8 cellular contexts compared by ENCODE assay signal in genomic region chr19:17404621-17405249, GRCh38. TPM values are rescaled to one million over a fixed set of nuclear protein-coding genes. Genes with fewer than 3 reads are reported as not detected.
A peak's percentile ranks its signal among the peaks of the same experiment; 100 is the strongest.
DNase-seq lines count a peak whose midpoint lies in the region; ATAC-seq, FAIRE-seq and TF ChIP-seq lines count a peak whose summit lies in the region.

No MANE protein-coding gene starts in this region.

- peak overlapping the region; percentile 65; the same call in 1 of the 2 replicates for H2AK5ac ChIP-seq in H1 (ENCODE audit: low read depth, low read length)

- TF ChIP-seq POLR2A in H1 (IDR thresholded peaks at IDR 0.05; ENCODE audit: control extremely low read depth in 1 of 2, low read depth in 2 of 2, low read length in 2 of 2): no peak

- POLR2A ChIA-PET in H1 (lab: Charles Lee; ENCODE audit: partially characterized antibody): interaction anchor here (0.6 to 4.9 kb wide), 20 partner anchors 8 to 351 kb away, joined by 3 to 44 read pairs (median 4); partner anchors contain the start of genes CCDC194, MVB12A and SLC27A1

- peaks cover 10% of the 10 kb centered on the region; the same call in 1 of the 2 replicates for H3K23me2 ChIP-seq in H1 (ENCODE audit: low read depth, low read length)

- H4K8ac ChIP-seq in H1 (ENCODE audit: extremely low read depth, insufficient read depth, low read length): peak overlapping the region; percentile 69

- no peak for TF ChIP-seq EP300 in H1 (IDR thresholded peaks at IDR 0.05; ENCODE audit: borderline replicate concordance in 1 of 2, low read depth in 2 of 2, low read length in 2 of 2)

- DNase-seq in H1 (ENCODE audit: low read depth in 1 of 2, low spot score in 2 of 2) (no peak), small intestine (no peak), GM19240 (ENCODE audit: insufficient read length, low spot score) (no peak), ACHN (no peak)

- CTCF ChIA-PET in H1 (lab: Charles Lee; ENCODE audit: partially characterized antibody): interaction anchor here (0.6 to 1.6 kb wide), 7 partner anchors 9 to 540 kb away, joined by 3 to 5 read pairs (median 4); no protein-coding TSS in a partner anchor

- peak overlapping the region; percentile 27 for H2BK120ac ChIP-seq in H1 (replicated peaks; ENCODE audit: low read depth, low read length)

- H3K56ac ChIP-seq in H1 (replicated peaks; ENCODE audit: insufficient read length, low read depth, low read length): peak overlapping the region; percentile 3

- H3K23ac ChIP-seq in H1 (ENCODE audit: insufficient read length): no peak overlapping the region

- H3K9me3 ChIP-seq in H1 (ENCODE audit: insufficient read depth in 2 of 2, low read depth in 1 of 2, low read length in 1 of 2) (no peaks in the 10 kb centered on the region), small intestine (ENCODE audit: control insufficient read depth, low read depth) (no peaks in the 10 kb centered on the region)

- no peak overlapping the region for H2AFZ ChIP-seq in KMS-11 (ENCODE audit: low read depth)
- no peak overlapping the region for H2AFZ ChIP-seq in H1 (ENCODE audit: low read length)

- in situ Hi-C loops in ACHN (cut with HindIII; ENCODE audit: low pct_ligation_motif_present, low pct_unique_long_range_greater_than_20kb, low sequenced_read_pairs): no loop called here

- no peak overlapping the region for H3K4ac ChIP-seq in H1 (replicated peaks; ENCODE audit: insufficient read length, low read depth, low read length)

- TF ChIP-seq RAD21 in H1 (IDR thresholded peaks at IDR 0.05 in 1 of 2, conservative IDR thresholded peaks at IDR 0.05 in 1 of 2; ENCODE audit: low read depth in 2 of 2, low read length in 2 of 2): no peak

- peak overlapping the region; percentile 87 for H3K27ac ChIP-seq in KMS-11
- H3K27ac ChIP-seq in H1 (ENCODE audit: low read depth, low read length): peak overlapping the region; percentile 81
- H3K27ac ChIP-seq in small intestine (ENCODE audit: low read depth in 1 of 2, low read length in 1 of 2): peak overlapping the region; percentile 6 to 93

- H3K4me3 ChIP-seq in KMS-11 (IDR thresholded peaks at IDR 0.05; ENCODE audit: insufficient read depth, low read depth, low read length) (peak overlapping the region; percentile 44), H1 (ENCODE audit: extremely low read depth in 1 of 4, insufficient read depth in 2 of 4, low read depth in 3 of 4, low read length in 4 of 4) (peak overlapping the region; percentile 39 to 75 (median 58); a peak in 7 of 8 replicates), small intestine (ENCODE audit: low read depth in 1 of 2, low read length in 2 of 2) (peak overlapping the region; percentile 24 to 40)

- H3K79me1 ChIP-seq in H1 (ENCODE audit: low read depth, low read length): no peaks in the 10 kb centered on the region; the same call in 1 of the 2 replicates

- H3K79me2 ChIP-seq in KMS-11 (ENCODE audit: insufficient read depth, low read depth): peaks cover 32% of the 10 kb centered on the region
- H3K79me2 ChIP-seq in H1 (ENCODE audit: control insufficient read depth in 1 of 2, insufficient read depth in 2 of 2, low read length in 2 of 2): peaks cover 0 to 4% of the 10 kb centered on the region in 2 experiments; a peak in 1 of 4 replicates

- H3K9ac ChIP-seq in KMS-11 (peak overlapping the region; percentile 51; the same call in 1 of the 2 replicates), H1 (replicated peaks in 1 of 4; ENCODE audit: extremely low read depth in 1 of 4, low read depth in 3 of 4, low read length in 3 of 4) (peak overlapping the region in 3 of 4 experiments; percentile 2 to 58 (median 55); a peak in 4 of 7 replicates)

- peak overlapping the region; percentile 90 for H3K18ac ChIP-seq in H1 (ENCODE audit: extremely low read depth, low read length)

- TF ChIP-seq CTCF in KMS-11 (conservative IDR thresholded peaks at IDR 0.05; ENCODE audit: low read depth, low read length) (no peak), H1 (IDR thresholded peaks at IDR 0.05; ENCODE audit: control extremely low read depth in 1 of 3, insufficient read depth in 1 of 3, low read depth in 1 of 3, low read length in 3 of 3) (no peak)

- peak overlapping the region; percentile 81; the same call in 1 of the 2 replicates for H2BK5ac ChIP-seq in H1 (ENCODE audit: low read depth, low read length)

- ATAC-seq in GM19438 (IDR thresholded peaks at IDR 0.05; ENCODE audit: low read depth, unreplicated experiment) (peak; percentile 25), HG02970 (IDR thresholded peaks at IDR 0.05; ENCODE audit: low FRiP score, unreplicated experiment) (no peak), HG03457 (IDR thresholded peaks at IDR 0.05; ENCODE audit: unreplicated experiment) (no peak)

- H2BK15ac ChIP-seq in H1 (ENCODE audit: low read length): peak overlapping the region; percentile 81; the same call in 1 of the 2 replicates

- H4K20me1 ChIP-seq in KMS-11 (ENCODE audit: insufficient read depth) (0 out of 2 replicates have a peak, but pooled peaks cover 7% of the 10 kb centered on the region), H1 (replicated peaks in 1 of 2; ENCODE audit: control insufficient read depth in 1 of 2, insufficient read depth in 2 of 2, low read length in 2 of 2) (no peaks in the 10 kb centered on the region)

- peak overlapping the region; percentile 86 for H4K91ac ChIP-seq in H1 (replicated peaks; ENCODE audit: insufficient read length, low read length)

- peaks cover 48% of the 10 kb centered on the region for H3K4me1 ChIP-seq in KMS-11 (ENCODE audit: low read depth, poor library complexity, severe bottlenecking)
- peaks cover 4 to 23% (median 13%) of the 10 kb centered on the region in 4 experiments for H3K4me1 ChIP-seq in H1 (replicated peaks in 1 of 4; ENCODE audit: control insufficient read depth in 3 of 4, insufficient read depth in 4 of 4, low read length in 3 of 4)
- no peaks in the 10 kb centered on the region for H3K4me1 ChIP-seq in small intestine (ENCODE audit: control insufficient read depth in 2 of 2, insufficient read depth in 1 of 2, low read depth in 1 of 2, low read length in 1 of 2)

- 92% methylated on average over 7 of the region's 7 CpGs; no CpG with 5 or more reads in 1 of the 2 experiments for WGBS in H1 (ENCODE audit: extremely low coverage in 1 of 2, insufficient coverage in 1 of 2, insufficient read length in 1 of 2, insufficient replicate concordance in 2 of 2, low coverage in 1 of 2, low lambda C conversion rate in 2 of 2, missing lambda C conversion rate in 1 of 2), 2 experiments
- 56 to 85% (median 59%) methylated on average over 7 of the region's 7 CpGs for WGBS in small intestine, 3 donors

- FAIRE-seq in H1 (lab: Jason Lieb, UNC) (no peak), small intestine (lab: Jason Lieb, UNC) (no peak)

- H4K5ac ChIP-seq in H1 (ENCODE audit: insufficient read length, low read depth, low read length): peak overlapping the region; percentile 42

- H3K4me2 ChIP-seq in KMS-11: peak overlapping the region; percentile 81
- H3K4me2 ChIP-seq in H1 (ENCODE audit: insufficient read depth in 1 of 2, low read depth in 2 of 2, low read length in 2 of 2): peak overlapping the region; percentile 77 to 79

- H2BK20ac ChIP-seq in H1 (ENCODE audit: low read length): 0 out of 2 replicates have a peak overlapping the region, but pooled peaks have one; percentile 72

- H3K27me3 ChIP-seq in KMS-11 (ENCODE audit: insufficient read depth, low read depth): no peaks in the 10 kb centered on the region
- no peaks in the 10 kb centered on the region for H3K27me3 ChIP-seq in H1 (replicated peaks in 1 of 4; ENCODE audit: control insufficient read depth in 3 of 4, extremely low read depth in 1 of 4, insufficient read depth in 3 of 4, low read length in 3 of 4)
- no peaks in the 10 kb centered on the region for H3K27me3 ChIP-seq in small intestine (ENCODE audit: control insufficient read depth in 2 of 2, insufficient read depth in 2 of 2, low read length in 2 of 2)

- H2BK12ac ChIP-seq in H1 (ENCODE audit: low read depth, low read length): 0 out of 2 replicates have a peak overlapping the region, but pooled peaks have one; percentile 11

- H3K36me3 ChIP-seq in KMS-11 (ENCODE audit: insufficient read depth) (no peaks in the 10 kb centered on the region), H1 (ENCODE audit: control insufficient read depth in 2 of 4, insufficient read depth in 4 of 4, low read length in 3 of 4) (peaks cover 0 to 12% (median 1%) of the 10 kb centered on the region in 4 experiments; a peak in 3 of 8 replicates), small intestine (ENCODE audit: control insufficient read depth in 2 of 2, insufficient read depth in 2 of 2, low read length in 2 of 2) (no peaks in the 10 kb centered on the region)

- no peak overlapping the region for H3K14ac ChIP-seq in H1 (ENCODE audit: insufficient read length)

RNA-seq across cellular contexts. Expression of gene BST2, which starts 0.7 kb away (rescaled TPM):
- 16.8 and 18.1 TPM in 2 replicates for total RNA-seq in H1 (2021; fragmentation: NEBNext Ultra II Directional; extraction: Animal tissue kit (Norgen Biotek cat#: 25700))
- polyA plus RNA-seq in H1 (2011; rRNA removed): 72.8 and 117 TPM in 2 replicates
- polyA plus RNA-seq in H1 (2011; cell fraction: cytosol; rRNA removed): 114 TPM
- 72.3 TPM for polyA plus RNA-seq in H1 (2011; cell fraction: nucleus; rRNA removed)
- polyA plus RNA-seq in H1 (2012, experiment 1 of 2): 50.2 to 77.7 TPM (median 65.9 TPM) in 4 replicates
- polyA plus RNA-seq in H1 (2012, experiment 2 of 2): 123 TPM
- 23.1 TPM for polyA plus RNA-seq in H1 (2013, experiment 1 of 2)
- 28.3 TPM for polyA plus RNA-seq in H1 (2013, experiment 2 of 2)
- polyA minus RNA-seq in H1 (2011; rRNA and poly(A)+ RNA removed): 29.3 and 39.6 TPM in 2 replicates
- polyA minus RNA-seq in H1 (2011; cell fraction: cytosol; rRNA and poly(A)+ RNA removed): 22.9 TPM
- polyA minus RNA-seq in H1 (2011; cell fraction: nucleus; rRNA and poly(A)+ RNA removed): 25.5 TPM
- 100 to 1,000 TPM in 1 of 3 donors, 10 to 100 TPM in 1, 1 to 10 TPM in 1; 4.5 to 128 (median 53.2) TPM for polyA plus RNA-seq in small intestine

RNA-seq across cellular contexts. Expression of gene CCDC194, which starts 10.7 kb away (rescaled TPM):
- not detected in 2 replicates for total RNA-seq in H1 (2021; fragmentation: NEBNext Ultra II Directional; extraction: Animal tissue kit (Norgen Biotek cat#: 25700))
- polyA plus RNA-seq in H1 (2011; rRNA removed) (0.33 and 0.74 TPM in 2 replicates), small intestine (under 1 TPM in 1 of 3 donors, not detected in 2; 0.07 TPM)
- polyA plus RNA-seq in H1 (2011; cell fraction: cytosol; rRNA removed): 0.54 TPM
- polyA plus RNA-seq in H1 (2011; cell fraction: nucleus; rRNA removed): 1.4 TPM
- 0.20 to 0.72 TPM (median 0.42 TPM) in 3 of 4 replicates, not detected in the other for polyA plus RNA-seq in H1 (2012, experiment 1 of 2)
- polyA plus RNA-seq in H1 (2012, experiment 2 of 2): not detected
- polyA plus RNA-seq in H1 (2013, experiment 1 of 2): 0.18 TPM
- polyA plus RNA-seq in H1 (2013, experiment 2 of 2): 0.17 TPM
- polyA minus RNA-seq in H1 (2011; rRNA and poly(A)+ RNA removed): 0.22 and 0.54 TPM in 2 replicates
- polyA minus RNA-seq in H1 (2011; cell fraction: cytosol; rRNA and poly(A)+ RNA removed): not detected
- 1.4 TPM for polyA minus RNA-seq in H1 (2011; cell fraction: nucleus; rRNA and poly(A)+ RNA removed)

RNA-seq across cellular contexts. Expression of gene MVB12A, which starts 15.1 kb away (rescaled TPM):
- total RNA-seq in H1 (2021; fragmentation: NEBNext Ultra II Directional; extraction: Animal tissue kit (Norgen Biotek cat#: 25700)): 36.8 and 37.9 TPM in 2 replicates
- polyA plus RNA-seq in H1 (2011; rRNA removed) (76.6 and 97.7 TPM in 2 replicates), small intestine (100 to 1,000 TPM in 1 of 3 donors, 10 to 100 TPM in 2; 71.3 to 117 (median 84.8) TPM)
- polyA plus RNA-seq in H1 (2011; cell fraction: cytosol; rRNA removed): 57.3 TPM
- polyA plus RNA-seq in H1 (2011; cell fraction: nucleus; rRNA removed): 68.4 TPM
- polyA plus RNA-seq in H1 (2012, experiment 1 of 2): 22.6 to 49.8 TPM (median 44.7 TPM) in 4 replicates
- 58.2 TPM for polyA plus RNA-seq in H1 (2012, experiment 2 of 2)
- 32.8 TPM for polyA plus RNA-seq in H1 (2013, experiment 1 of 2)
- polyA plus RNA-seq in H1 (2013, experiment 2 of 2): 35.2 TPM
- 13.8 and 15.3 TPM in 2 replicates for polyA minus RNA-seq in H1 (2011; rRNA and poly(A)+ RNA removed)
- 16.6 TPM for polyA minus RNA-seq in H1 (2011; cell fraction: cytosol; rRNA and poly(A)+ RNA removed)
- 21.0 TPM for polyA minus RNA-seq in H1 (2011; cell fraction: nucleus; rRNA and poly(A)+ RNA removed)

RNA-seq across cellular contexts. Expression of gene PLVAP, which starts 27.6 kb away (rescaled TPM):
- 0.27 TPM in 1 of 2 replicates, not detected in the other for total RNA-seq in H1 (2021; fragmentation: NEBNext Ultra II Directional; extraction: Animal tissue kit (Norgen Biotek cat#: 25700))
- polyA plus RNA-seq in H1 (2011; rRNA removed) (0.32 and 0.35 TPM in 2 replicates), small intestine (100 to 1,000 TPM in 1 of 3 donors, 1 to 10 TPM in 2; 2.2 to 115 (median 4.3) TPM)
- 0.10 TPM for polyA plus RNA-seq in H1 (2011; cell fraction: cytosol; rRNA removed)
- polyA plus RNA-seq in H1 (2011; cell fraction: nucleus; rRNA removed): 0.53 TPM
- polyA plus RNA-seq in H1 (2012, experiment 1 of 2): 0.12 to 1.2 TPM (median 0.67 TPM) in 4 replicates
- polyA plus RNA-seq in H1 (2012, experiment 2 of 2): 0.41 TPM
- polyA plus RNA-seq in H1 (2013, experiment 1 of 2): 0.08 TPM
- polyA plus RNA-seq in H1 (2013, experiment 2 of 2): 0.06 TPM
- not detected in 2 replicates for polyA minus RNA-seq in H1 (2011; rRNA and poly(A)+ RNA removed)
- polyA minus RNA-seq in H1 (2011; cell fraction: cytosol; rRNA and poly(A)+ RNA removed): not detected
- polyA minus RNA-seq in H1 (2011; cell fraction: nucleus; rRNA and poly(A)+ RNA removed): not detected

RNA-seq across cellular contexts. Expression of gene TMEM221, which starts 43.7 kb away (rescaled TPM):
- 1.4 and 1.6 TPM in 2 replicates for total RNA-seq in H1 (2021; fragmentation: NEBNext Ultra II Directional; extraction: Animal tissue kit (Norgen Biotek cat#: 25700))
- polyA plus RNA-seq in H1 (2011; rRNA removed): 2.0 and 2.9 TPM in 2 replicates
- polyA plus RNA-seq in H1 (2011; cell fraction: cytosol; rRNA removed): 1.7 TPM
- polyA plus RNA-seq in H1 (2011; cell fraction: nucleus; rRNA removed): 1.9 TPM
- polyA plus RNA-seq in H1 (2012, experiment 1 of 2): 2.0 to 3.1 TPM (median 2.4 TPM) in 4 replicates
- 3.4 TPM for polyA plus RNA-seq in H1 (2012, experiment 2 of 2)
- polyA plus RNA-seq in H1 (2013, experiment 1 of 2): 2.8 TPM
- 2.6 TPM for polyA plus RNA-seq in H1 (2013, experiment 2 of 2)
- polyA minus RNA-seq in H1 (2011; rRNA and poly(A)+ RNA removed): 0.50 and 0.63 TPM in 2 replicates
- 0.88 TPM for polyA minus RNA-seq in H1 (2011; cell fraction: cytosol; rRNA and poly(A)+ RNA removed)
- polyA minus RNA-seq in H1 (2011; cell fraction: nucleus; rRNA and poly(A)+ RNA removed): not detected
- polyA plus RNA-seq in small intestine: under 1 TPM in 1 of 3 donors, not detected in 2; 0.07 TPM
